18 cellular contexts compared by ENCODE assay signal in genomic region chr1:174812026-174812425, GRCh38.
DNase-seq lines count a peak whose midpoint lies in the region; ATAC-seq and TF ChIP-seq lines count a peak whose summit lies in the region.
"Had no signal": no experiment of that assay in that cellular context is flagged by ENCODE, and none has a peak within 500 bp of the region (broad histone marks: within the 10 kb centered on the region; RNA-seq: fewer than 3 reads in every experiment).

No MANE protein-coding gene starts in this region.

- no peaks in the 10 kb centered on the region for H3K27me3 Mint-ChIP-seq in stimulated activated memory B cell treated with anti-CD40 and anti-IgM and Interleukin-4, amounts not matched to agents 10 μg/mL and 1 μg/mL and 100 μg/mL, for 72 hours

- H3K4me3 Mint-ChIP-seq in stimulated activated memory B cell treated with anti-CD40 and anti-IgM and Interleukin-4, amounts not matched to agents 10 μg/mL and 1 μg/mL and 100 μg/mL, for 72 hours, result no peak overlapping the region
- H3K4me3 Mint-ChIP-seq: CD8-positive, alpha-beta T cell; GM23338 had no signal

- peak overlapping the region; percentile 41 for H3K27ac Mint-ChIP-seq in stimulated activated memory B cell treated with anti-CD40 and anti-IgM and Interleukin-4, amounts not matched to agents 10 μg/mL and 1 μg/mL and 100 μg/mL, for 72 hours
- H3K27ac Mint-ChIP-seq: CD8-positive, alpha-beta T cell; GM23338 had no signal

- no peaks in the 10 kb centered on the region for H3K9me3 ChIP-seq in WERI-Rb-1 (ENCODE audit: severe bottlenecking)
- H3K9me3 ChIP-seq: BLaER1, MG63, Peyer's patch had no signal

- H3K4me1 Mint-ChIP-seq in stimulated activated memory B cell treated with anti-CD40 and anti-IgM and Interleukin-4, amounts not matched to agents 10 μg/mL and 1 μg/mL and 100 μg/mL, for 72 hours, result peaks cover 34% of the 10 kb centered on the region

- no peaks in the 10 kb centered on the region for H3K36me3 ChIP-seq in WERI-Rb-1
- H3K36me3 ChIP-seq: MG63, Peyer's patch had no signal

- H3K27ac ChIP-seq in WERI-Rb-1, result peak overlapping the region; percentile 4; the same call in 1 of the 2 replicates
- H3K27ac ChIP-seq: Peyer's patch had no signal

- DNase-seq in NCI-H146 (lab: John Stamatoyannopoulos, UW) (peak; percentile 16), NCI-H146 treated with DMSO at 0.1 percent for 48 hours (lab: John Stamatoyannopoulos, UW; ENCODE audit: unreplicated experiment) (no peak), NCI-H524 treated with DMSO at 0.1 percent for 48 hours (lab: John Stamatoyannopoulos, UW) (peak; percentile 11), WERI-Rb-1 (peak; percentile 22), NCI-H446 treated with DMSO at 0.1 percent for 48 hours (lab: John Stamatoyannopoulos, UW) (no peak), HCEC 1CT (no peak)
- DNase-seq: CD8-positive, alpha-beta T cell; GF-D8; MG63; NCI-H1105; NCI-H187; NCI-H526 treated with DMSO at 0.1 percent for 48 hours; Peyer's patch had no signal

- no peak for TF ChIP-seq CTCF in WERI-Rb-1 (IDR thresholded peaks at IDR 0.05; ENCODE audit: low read depth, low read length)

- no peaks in the 10 kb centered on the region for H3K9me3 Mint-ChIP-seq in stimulated activated memory B cell treated with anti-CD40 and anti-IgM and Interleukin-4, amounts not matched to agents 10 μg/mL and 1 μg/mL and 100 μg/mL, for 72 hours
- H3K9me3 Mint-ChIP-seq: CD8-positive, alpha-beta T cell; GM23338 had no signal

- peaks cover 23% of the 10 kb centered on the region for H3K36me3 Mint-ChIP-seq in stimulated activated memory B cell treated with anti-CD40 and anti-IgM and Interleukin-4, amounts not matched to agents 10 μg/mL and 1 μg/mL and 100 μg/mL, for 72 hours

- H3K27me3 ChIP-seq in WERI-Rb-1 (ENCODE audit: insufficient read depth, low read depth, severe bottlenecking), result no peaks in the 10 kb centered on the region
- H3K27me3 ChIP-seq: BLaER1, MG63, Peyer's patch had no signal

- no peak overlapping the region for H3K4me3 ChIP-seq in WERI-Rb-1 (ENCODE audit: low read depth, low read length)
- H3K4me3 ChIP-seq: BLaER1, GM23338, MG63, Peyer's patch had no signal

- ATAC-seq in stimulated activated memory B cell treated with anti-CD40 and anti-IgM and Interleukin-4, amounts not matched to agents 10 μg/mL and 1 μg/mL and 100 μg/mL, for 72 hours, result no peak
- no peak for ATAC-seq in HG03108 (IDR thresholded peaks at IDR 0.05; ENCODE audit: unreplicated experiment)
- ATAC-seq: CD8-positive, alpha-beta T cell; Right ventricle myocardium inferior had no signal

Comparison
In these comparisons a context has a peak if more than half of its experiments do, and no peak if none do; other contexts are left out.
1. DNase-seq: peak in NCI-H146 (single experiment), NCI-H524 treated with DMSO at 0.1 percent for 48 hours (single experiment) and WERI-Rb-1 (single experiment); none in NCI-H146 treated with DMSO at 0.1 percent for 48 hours (single experiment), NCI-H446 treated with DMSO at 0.1 percent for 48 hours (single experiment) and HCEC 1CT (single experiment).